ENCODE assay signal across 7 cellular contexts in the genomic region with DNA sequence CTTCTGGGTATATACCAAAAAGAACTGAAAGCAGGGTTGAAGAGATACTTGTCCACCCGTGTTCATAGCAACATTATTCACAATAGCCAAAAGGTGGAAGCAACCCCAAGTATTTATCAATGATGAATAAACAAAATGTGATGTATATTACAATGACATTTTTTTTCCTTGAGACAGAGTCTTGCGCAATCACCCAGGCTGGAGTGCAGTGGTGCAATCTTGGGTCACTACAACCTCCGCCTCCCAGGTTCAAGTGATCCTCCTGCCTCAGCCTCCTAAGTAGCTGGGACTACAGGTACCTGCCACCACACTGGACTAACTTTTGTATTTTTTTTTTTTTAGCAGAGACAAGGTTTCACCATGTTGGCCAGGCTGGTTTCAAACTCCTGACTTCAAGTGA.
DNase-seq lines count a peak whose midpoint lies in the region; FAIRE-seq and TF ChIP-seq lines count a peak whose summit lies in the region.
"Not testable (repeated sequence)": the region's sequence is repeated elsewhere in the genome, so short reads cannot be mapped to it uniquely, and the experiment has no call there.

No MANE protein-coding gene starts in this region.

- not testable (repeated sequence) for H3K4me3 Mint-ChIP-seq in activated naive CD4-positive, alpha-beta T cell treated with anti-CD3 and anti-CD28 coated beads, Interleukin-2, amount 50 U/mL, for 24 hours

- peak; percentile 22 for DNase-seq in AG10803 (ENCODE audit: low read depth)
- not testable (repeated sequence) for DNase-seq in GM18507 (ENCODE audit: extremely low spot score, insufficient read length, low read depth)
- peak; percentile 36 for DNase-seq in OCI-M1 (lab: John Stamatoyannopoulos, UW)
- DNase-seq in cardiac fibroblast (ENCODE audit: low read depth in 2 of 2), result peak; percentile 27 to 61
- peak; percentile 47 for DNase-seq in fibroblast of pulmonary artery (ENCODE audit: low read depth)

- not testable (repeated sequence) for H3K9me3 Mint-ChIP-seq in activated naive CD4-positive, alpha-beta T cell treated with anti-CD3 and anti-CD28 coated beads, Interleukin-2, amount 50 U/mL, for 24 hours

- H3K4me3 ChIP-seq in AG10803 (ENCODE audit: low read length); cardiac fibroblast (replicated peaks in 1 of 2; ENCODE audit: low read depth in 2 of 2, low read length in 2 of 2); fibroblast of pulmonary artery (replicated peaks; ENCODE audit: low read depth, low read length): not testable (repeated sequence)

- TF ChIP-seq CTCF in AG10803 (conservative IDR thresholded peaks at IDR 0.05; ENCODE audit: low read length); cardiac fibroblast (IDR thresholded peaks at IDR 0.05; ENCODE audit: low read depth, low read length); fibroblast of pulmonary artery (IDR thresholded peaks at IDR 0.05; ENCODE audit: low read length, missing control alignments): not testable (repeated sequence)

- FAIRE-seq in GM18507 (lab: Jason Lieb, UNC), result peak; percentile 12

- peaks cover 40% of the 10 kb centered on the region for H3K4me1 Mint-ChIP-seq in activated naive CD4-positive, alpha-beta T cell treated with anti-CD3 and anti-CD28 coated beads, Interleukin-2, amount 50 U/mL, for 24 hours

- H3K27me3 Mint-ChIP-seq in activated naive CD4-positive, alpha-beta T cell treated with anti-CD3 and anti-CD28 coated beads, Interleukin-2, amount 50 U/mL, for 24 hours, result not testable (repeated sequence)

- peak overlapping the region; percentile 19 for H3K27ac Mint-ChIP-seq in activated naive CD4-positive, alpha-beta T cell treated with anti-CD3 and anti-CD28 coated beads, Interleukin-2, amount 50 U/mL, for 24 hours

- not testable (repeated sequence) for TF ChIP-seq EP300 in Ishikawa (IDR thresholded peaks at IDR 0.05; ENCODE audit: borderline replicate concordance)

- not testable (repeated sequence) for H3K36me3 Mint-ChIP-seq in activated naive CD4-positive, alpha-beta T cell treated with anti-CD3 and anti-CD28 coated beads, Interleukin-2, amount 50 U/mL, for 24 hours

- not testable (repeated sequence) for TF ChIP-seq RAD21 in Ishikawa (IDR thresholded peaks at IDR 0.05; ENCODE audit: low read depth)

TF ChIP-seq in Ishikawa, 13 proteins besides CTCF, POLR2A, EP300 and RAD21:
- peak; percentile 97 for TF ChIP-seq CEBPB (IDR thresholded peaks at IDR 0.05)
